ENCODE assay signal across 13 cellular contexts in the genomic region with DNA sequence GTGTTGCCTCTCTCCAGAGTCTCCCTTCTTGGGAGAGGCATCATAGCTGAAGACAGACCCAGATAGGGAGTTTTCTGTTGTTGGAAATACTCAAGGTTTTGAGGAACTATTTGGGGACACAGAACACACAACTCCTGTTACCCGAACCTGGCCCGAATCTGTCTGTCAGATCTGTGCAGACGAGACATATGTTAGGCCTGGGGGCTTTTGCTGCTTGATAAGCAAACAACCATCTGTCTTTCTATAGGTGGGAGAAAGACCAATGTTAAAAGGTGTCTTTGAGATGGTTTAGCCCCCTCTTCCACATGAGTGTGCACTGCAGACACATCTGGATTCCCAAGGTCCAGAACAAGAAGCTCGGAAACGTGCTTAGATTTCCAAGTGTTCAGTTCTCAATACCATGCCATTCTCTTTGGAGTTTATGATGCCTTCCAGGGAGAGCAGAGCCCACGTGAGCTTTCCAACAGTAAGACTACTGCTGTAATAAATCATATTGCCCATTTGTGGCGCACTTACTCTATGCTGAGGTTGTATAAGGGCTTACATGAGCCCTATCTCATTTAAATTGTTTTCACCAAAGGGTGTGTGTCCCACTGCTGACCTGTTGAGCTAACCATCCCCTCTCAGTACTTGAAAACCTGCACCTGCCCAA. TPM values are rescaled to one million over a fixed set of nuclear protein-coding genes. Genes with fewer than 3 reads are reported as not detected.
DNase-seq lines count a peak whose midpoint lies in the region; ATAC-seq and TF ChIP-seq lines count a peak whose summit lies in the region.
"Had no signal": no experiment of that assay in that cellular context is flagged by ENCODE, and none has a peak within 500 bp of the region (broad histone marks: within the 10 kb centered on the region; RNA-seq: fewer than 3 reads in every experiment).

No MANE protein-coding gene starts in this region.

- ATAC-seq in DND-41 (ENCODE audit: insufficient read depth, low read depth), result no peak
- ATAC-seq in HG03571 (IDR thresholded peaks at IDR 0.05; ENCODE audit: unreplicated experiment), result no peak
- ATAC-seq: HCT116 had no signal

- H2BK120ac ChIP-seq in neuronal stem cell (ENCODE audit: low read depth, low read length), result no peak overlapping the region

- H4K91ac ChIP-seq in neuronal stem cell (ENCODE audit: low read depth, low read length, poor library complexity), result no peak overlapping the region

- H3K4me1 Mint-ChIP-seq in neural crest cell, result peaks cover 11% of the 10 kb centered on the region

- no CpG with 5 or more reads among the region's 7 CpGs for WGBS in neuronal stem cell (ENCODE audit: extremely low coverage in 2 of 2, insufficient read length in 2 of 2, insufficient replicate concordance in 1 of 2), 2 donors

- peak; percentile 39 for TF ChIP-seq CTCF in DND-41 (IDR thresholded peaks at IDR 0.05; ENCODE audit: borderline replicate concordance, extremely low read depth, low read length, poor library complexity, severe bottlenecking)
- TF ChIP-seq CTCF in GM13976 (IDR thresholded peaks at IDR 0.05; ENCODE audit: borderline replicate concordance, control extremely low read depth, extremely low read depth, insufficient read depth, missing control alignments), result peak; percentile 9
- TF ChIP-seq CTCF in Peyer's patch (IDR thresholded peaks at IDR 0.05), result no peak
- no peak for TF ChIP-seq CTCF in neural crest cell (conservative IDR thresholded peaks at IDR 0.05)

- no peak overlapping the region for H2AK5ac ChIP-seq in neuronal stem cell (ENCODE audit: low read depth, low read length)

- H3K27ac ChIP-seq in DND-41 (ENCODE audit: low read length), result no peak overlapping the region
- H3K27ac ChIP-seq in Peyer's patch, result peak overlapping the region in 1 of 4 donors; percentile 9
- no peak overlapping the region for H3K27ac ChIP-seq in neuronal stem cell (replicated peaks; ENCODE audit: low read length)
- H3K27ac ChIP-seq: KMS-11 had no signal

- H3K9me3 Mint-ChIP-seq in neural crest cell, result no peaks in the 10 kb centered on the region

- H3K9ac ChIP-seq in DND-41 (ENCODE audit: low read depth, low read length), result no peak overlapping the region
- H3K9ac ChIP-seq in neuronal stem cell (ENCODE audit: low read depth, low read length, poor library complexity), result no peak overlapping the region
- H3K9ac ChIP-seq: KMS-11 had no signal

- peaks cover 9% of the 10 kb centered on the region for H4K20me1 ChIP-seq in DND-41 (ENCODE audit: insufficient read depth, low read length)

- H3K4ac ChIP-seq in neuronal stem cell (ENCODE audit: low read length), result no peak overlapping the region

- no peak overlapping the region for H4K8ac ChIP-seq in neuronal stem cell (ENCODE audit: low read depth, low read length)

- H2BK12ac ChIP-seq in neuronal stem cell (ENCODE audit: low read length), result no peak overlapping the region

- H2AFZ ChIP-seq in DND-41 (ENCODE audit: low read depth, low read length) (no peak overlapping the region), neuronal stem cell (ENCODE audit: low read length) (no peak overlapping the region)

- DNase-seq in DND-41 (no peak), GM13976 (ENCODE audit: low spot score) (no peak), Peyer's patch (peak in 2 of 3 donors; percentile 6 to 17), neural crest cell (ENCODE audit: low read depth, low spot score) (no peak), neuronal stem cell (ENCODE audit: low spot score) (no peak), posterior cingulate gyrus (no peak)
- DNase-seq: activated gamma-delta T cell, COR-L47, mesendoderm, stomach had no signal

- H3K4me2 ChIP-seq in DND-41 (ENCODE audit: insufficient read depth, low read length) (no peak overlapping the region), neuronal stem cell (ENCODE audit: insufficient read depth, low read length, poor library complexity, severe bottlenecking) (no peak overlapping the region)
- H3K4me2 ChIP-seq: KMS-11 had no signal

- no peak overlapping the region for H3K4me3 ChIP-seq in DND-41 (ENCODE audit: low read depth in 1 of 2, low read length in 2 of 2)
- H3K4me3 ChIP-seq in Peyer's patch, result no peak overlapping the region
- no peak overlapping the region for H3K4me3 ChIP-seq in neuronal stem cell (ENCODE audit: low read length in 2 of 2)
- H3K4me3 ChIP-seq: stomach had no signal

- peaks cover 15% of the 10 kb centered on the region for H3K79me2 ChIP-seq in DND-41 (ENCODE audit: insufficient read depth, low read length)

- TF ChIP-seq POLR2A in Peyer's patch (IDR thresholded peaks at IDR 0.05), result no peak

- no peak overlapping the region for H3K14ac ChIP-seq in neuronal stem cell (ENCODE audit: low read length)

- intact Hi-C loops in posterior cingulate gyrus (cut with DNase I), result no loop called here

- no peaks in the 10 kb centered on the region for H3K27me3 Mint-ChIP-seq in neural crest cell (ENCODE audit: low read depth)

- H3K9me3 ChIP-seq in DND-41 (ENCODE audit: insufficient read depth, low read length, severe bottlenecking) (no peaks in the 10 kb centered on the region), Peyer's patch (no peaks in the 10 kb centered on the region), neuronal stem cell (replicated peaks in 1 of 2; ENCODE audit: control insufficient read depth in 2 of 2, insufficient read depth in 1 of 2, low read depth in 1 of 2, low read length in 2 of 2) (no peaks in the 10 kb centered on the region)
- H3K9me3 ChIP-seq: stomach had no signal

- H3K36me3 Mint-ChIP-seq in neural crest cell (ENCODE audit: low read depth), result no peaks in the 10 kb centered on the region

- H3K18ac ChIP-seq in neuronal stem cell (ENCODE audit: low read length), result no peak overlapping the region

- in situ Hi-C loops in GM13976 (cut with MboI; ENCODE audit: low sequenced_read_pairs, unreplicated experiment), result loop anchor here (25.0 kb wide), 1 partner anchor 410 kb away; the partner anchor contains the start of gene ANKRD60

- no peak overlapping the region for H2BK15ac ChIP-seq in neuronal stem cell (ENCODE audit: low read length)

- no peaks in the 10 kb centered on the region for H3K79me1 ChIP-seq in neuronal stem cell (ENCODE audit: low read depth, low read length)

- H3K27me3 ChIP-seq in DND-41 (ENCODE audit: insufficient read depth, low read length, poor library complexity), result peaks cover 4% of the 10 kb centered on the region
- H3K27me3 ChIP-seq in Peyer's patch, result no peaks in the 10 kb centered on the region
- peaks cover 0 to 11% (median 0%) of the 10 kb centered on the region in 3 experiments for H3K27me3 ChIP-seq in neuronal stem cell (ENCODE audit: control insufficient read depth in 3 of 3, insufficient read depth in 3 of 3, low read depth in 1 of 3, low read length in 3 of 3)
- H3K27me3 ChIP-seq: stomach had no signal

- H3K23ac ChIP-seq in neuronal stem cell (ENCODE audit: low read depth, low read length, poor library complexity), result no peak overlapping the region

- peaks cover 15% of the 10 kb centered on the region for H3K4me1 ChIP-seq in DND-41 (ENCODE audit: insufficient read depth, low read length)
- H3K4me1 ChIP-seq in Peyer's patch, result peaks cover 0 to 7% (median 2%) of the 10 kb centered on the region in 4 donors
- H3K4me1 ChIP-seq in neuronal stem cell (ENCODE audit: control insufficient read depth in 2 of 2, insufficient read depth in 1 of 2, low read depth in 1 of 2, low read length in 2 of 2), result peaks cover 0 to 1% of the 10 kb centered on the region in 2 donors

- H3K4me3 Mint-ChIP-seq in neural crest cell, result peak overlapping the region; percentile 44

- H2BK5ac ChIP-seq in neuronal stem cell (ENCODE audit: low read length), result no peak overlapping the region

- H3K36me3 ChIP-seq in DND-41 (ENCODE audit: insufficient read depth, low read length) (peaks cover 9% of the 10 kb centered on the region; the same call in 1 of the 2 replicates), Peyer's patch (no peaks in the 10 kb centered on the region), neuronal stem cell (replicated peaks in 1 of 2; ENCODE audit: control insufficient read depth in 2 of 2, insufficient read depth in 2 of 2, low read length in 2 of 2) (no peaks in the 10 kb centered on the region)
- H3K36me3 ChIP-seq: stomach had no signal

- no peak overlapping the region for H3K27ac Mint-ChIP-seq in neural crest cell (ENCODE audit: unreplicated experiment)

RNA-seq across cellular contexts. Expression of gene STX16, which starts 3.8 kb away (rescaled TPM):
- total RNA-seq in Peyer's patch, result 100 to 1,000 TPM in 1 of 4 donors, 10 to 100 TPM in 3; 58.0 to 262 (median 84.0) TPM
- total RNA-seq in neural crest cell, result 57.3 and 58.7 TPM in 2 replicates
- 45.1 TPM for polyA plus RNA-seq in neuronal stem cell (2013, experiment 1 of 2)
- polyA plus RNA-seq in neuronal stem cell (2013, experiment 2 of 2), result 45.7 TPM

RNA-seq across cellular contexts. Expression of gene NPEPL1, which starts 45.3 kb away (rescaled TPM):
- total RNA-seq in Peyer's patch, result 10 to 100 TPM; 36.3 to 80.4 (median 63.0) TPM
- total RNA-seq in neural crest cell, result 32.0 and 34.0 TPM in 2 replicates
- 21.4 TPM for polyA plus RNA-seq in neuronal stem cell (2013, experiment 1 of 2)
- polyA plus RNA-seq in neuronal stem cell (2013, experiment 2 of 2), result 19.5 TPM

Comparison
In these comparisons a context has a peak if more than half of its experiments do, and no peak if none do; other contexts are left out.
1. DNase-seq: peak in Peyer's patch (2 of 3); none in DND-41 (single experiment), GM13976 (single experiment), neural crest cell (single experiment), neuronal stem cell (single experiment) and posterior cingulate gyrus (0 of 10).
2. CTCF ChIP-seq: peak in DND-41 (single experiment) and GM13976 (single experiment); none in Peyer's patch (0 of 6) and neural crest cell (single experiment).